In the genomic region with DNA sequence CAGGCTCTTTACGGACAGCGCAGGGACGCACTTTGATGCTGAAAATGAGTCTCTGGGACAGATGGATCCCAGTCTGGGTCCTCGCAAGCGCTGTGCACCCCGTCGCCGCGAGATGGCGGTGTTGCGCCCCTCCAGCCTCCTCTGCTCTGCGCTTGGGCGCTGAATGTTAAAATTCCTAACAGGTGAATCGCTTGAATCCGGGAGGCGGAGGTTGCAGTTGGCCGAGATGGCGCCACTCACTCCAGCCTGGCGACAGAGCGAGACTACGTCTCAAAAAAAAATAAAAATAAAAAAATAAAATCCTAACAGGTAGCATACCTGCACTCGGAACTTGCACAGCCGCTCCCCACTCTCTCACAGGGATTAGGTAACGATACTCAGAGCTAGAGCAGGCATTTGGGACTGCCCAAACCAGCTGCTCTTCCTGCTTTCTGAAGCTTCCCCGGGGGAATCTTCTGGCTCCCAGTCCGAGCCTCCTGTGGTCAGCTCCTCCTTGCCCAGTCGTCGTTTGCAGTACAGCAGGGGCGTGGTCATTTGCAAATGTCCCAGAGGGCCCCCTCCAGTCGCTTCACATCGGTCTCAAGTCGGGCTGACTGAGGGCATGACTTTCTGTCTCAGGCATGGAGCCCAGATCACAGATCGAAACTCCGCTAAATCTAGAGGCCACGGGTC, we compare ENCODE assay signal across 1 cellular context.
A peak's percentile ranks its signal among the peaks of the same experiment; 100 is the strongest.
TF ChIP-seq lines count a peak whose summit lies in the region.

No MANE protein-coding gene starts in this region.

TF ChIP-seq in H1, 55 proteins besides CTCF, POLR2A, EP300 and RAD21:
- peak; percentile 59; the same call in 1 of the 2 replicates for TF ChIP-seq TBP (IDR thresholded peaks at IDR 0.05; ENCODE audit: low read depth, low read length)
- no peak for TF ChIP-seq SUZ12 (IDR thresholded peaks at IDR 0.05; ENCODE audit: low read length)
- TF ChIP-seq CTBP2 (IDR thresholded peaks at IDR 0.05; ENCODE audit: borderline replicate concordance, insufficient read depth, insufficient read length, low read length) = no peak
- peak; percentile 61; the same call in 1 of the 2 replicates for TF ChIP-seq TAF1 (IDR thresholded peaks at IDR 0.05; ENCODE audit: low read depth, low read length)
- TF ChIP-seq RNF2 (IDR thresholded peaks at IDR 0.05; ENCODE audit: borderline replicate concordance, low read depth, low read length, missing control alignments, poor library complexity, severe bottlenecking) = no peak
- no peak for TF ChIP-seq EGR1 (IDR thresholded peaks at IDR 0.05; ENCODE audit: borderline replicate concordance, low read depth, low read length)
- no peak for TF ChIP-seq ZNF274 (IDR thresholded peaks at IDR 0.05; ENCODE audit: borderline replicate concordance, extremely low read depth, low read length)
- TF ChIP-seq, protein P1, sequence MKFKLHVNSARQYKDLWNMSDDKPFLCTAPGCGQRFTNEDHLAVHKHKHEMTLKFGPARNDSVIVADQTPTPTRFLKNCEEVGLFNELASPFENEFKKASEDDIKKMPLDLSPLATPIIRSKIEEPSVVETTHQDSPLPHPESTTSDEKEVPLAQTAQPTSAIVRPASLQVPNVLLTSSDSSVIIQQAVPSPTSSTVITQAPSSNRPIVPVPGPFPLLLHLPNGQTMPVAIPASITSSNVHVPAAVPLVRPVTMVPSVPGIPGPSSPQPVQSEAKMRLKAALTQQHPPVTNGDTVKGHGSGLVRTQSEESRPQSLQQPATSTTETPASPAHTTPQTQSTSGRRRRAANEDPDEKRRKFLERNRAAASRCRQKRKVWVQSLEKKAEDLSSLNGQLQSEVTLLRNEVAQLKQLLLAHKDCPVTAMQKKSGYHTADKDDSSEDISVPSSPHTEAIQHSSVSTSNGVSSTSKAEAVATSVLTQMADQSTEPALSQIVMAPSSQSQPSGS (IDR thresholded peaks at IDR 0.05; ENCODE audit: low read length) = 0 out of 2 replicates have a peak, but pooled peaks have one; percentile 32
- TF ChIP-seq, protein P2, sequence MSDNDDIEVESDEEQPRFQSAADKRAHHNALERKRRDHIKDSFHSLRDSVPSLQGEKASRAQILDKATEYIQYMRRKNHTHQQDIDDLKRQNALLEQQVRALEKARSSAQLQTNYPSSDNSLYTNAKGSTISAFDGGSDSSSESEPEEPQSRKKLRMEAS (IDR thresholded peaks at IDR 0.05) = peak; percentile 61; the same call in 1 of the 2 replicates
- TF ChIP-seq CEBPB (IDR thresholded peaks at IDR 0.05; ENCODE audit: low read depth, low read length) = no peak
- TF ChIP-seq SRF (IDR thresholded peaks at IDR 0.05; ENCODE audit: low read depth, low read length) = no peak
- TF ChIP-seq PHF8 (conservative IDR thresholded peaks at IDR 0.05; ENCODE audit: low read depth, low read length) = peak; percentile 39; the same call in 1 of the 2 replicates
- TF ChIP-seq, protein P3, sequence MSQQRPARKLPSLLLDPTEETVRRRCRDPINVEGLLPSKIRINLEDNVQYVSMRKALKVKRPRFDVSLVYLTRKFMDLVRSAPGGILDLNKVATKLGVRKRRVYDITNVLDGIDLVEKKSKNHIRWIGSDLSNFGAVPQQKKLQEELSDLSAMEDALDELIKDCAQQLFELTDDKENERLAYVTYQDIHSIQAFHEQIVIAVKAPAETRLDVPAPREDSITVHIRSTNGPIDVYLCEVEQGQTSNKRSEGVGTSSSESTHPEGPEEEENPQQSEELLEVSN (IDR thresholded peaks at IDR 0.05) = peak; percentile 13; the same call in 1 of the 2 replicates
- TF ChIP-seq CBX5 (IDR thresholded peaks at IDR 0.05; ENCODE audit: low read depth, low read length) = no peak
- TF ChIP-seq YY1 (IDR thresholded peaks at IDR 0.05; ENCODE audit: low read depth, low read length) = peak; percentile 72
- no peak for TF ChIP-seq KDM5A (IDR thresholded peaks at IDR 0.05; ENCODE audit: low read length)
- peak; percentile 24; the same call in 1 of the 2 replicates for TF ChIP-seq GABPA (IDR thresholded peaks at IDR 0.05; ENCODE audit: borderline replicate concordance, insufficient read depth, low read length)
- no peak for TF ChIP-seq EZH2 (IDR thresholded peaks at IDR 0.05; ENCODE audit: low read depth, low read length, severe bottlenecking)
- peak; percentile 51; the same call in 1 of the 2 replicates for TF ChIP-seq POLR2AphosphoS5 (IDR thresholded peaks at IDR 0.05; ENCODE audit: low read depth, low read length)
- TF ChIP-seq KDM4A (IDR thresholded peaks at IDR 0.05; ENCODE audit: low read depth, low read length, severe bottlenecking) = peak; percentile 37
- no peak for TF ChIP-seq TEAD4 (IDR thresholded peaks at IDR 0.05; ENCODE audit: low read depth, low read length)
- 0 out of 4 replicates have a peak, but pooled peaks of 1 of the 2 experiments have one; percentile 57 for TF ChIP-seq SIN3A (conservative IDR thresholded peaks at IDR 0.05 in 1 of 2, IDR thresholded peaks at IDR 0.05 in 1 of 2; ENCODE audit: low read depth in 1 of 2, low read length in 2 of 2)
- TF ChIP-seq BRCA1 (IDR thresholded peaks at IDR 0.05; ENCODE audit: low read depth, low read length) = no peak
- peak; percentile 56 for TF ChIP-seq CREB1 (IDR thresholded peaks at IDR 0.05)
- TF ChIP-seq JUN (IDR thresholded peaks at IDR 0.05; ENCODE audit: low read depth, low read length) = no peak
- peak; percentile 67 for TF ChIP-seq TAF7 (optimal IDR thresholded peaks at IDR 0.05; ENCODE audit: borderline replicate concordance, low read depth, low read length)
- TF ChIP-seq SIX5 (IDR thresholded peaks at IDR 0.05; ENCODE audit: low read depth, low read length) = no peak
- peak; percentile 75; the same call in 1 of the 2 replicates for TF ChIP-seq JUND (IDR thresholded peaks at IDR 0.05; ENCODE audit: low read length)
TF ChIP-seq in H1: peak in this region for 14.
